8 cellular contexts compared by ENCODE assay signal in genomic region chr4:40550900-40551546, GRCh38.
A peak's percentile ranks its signal among the peaks of the same experiment; 100 is the strongest.
DNase-seq lines count a peak whose midpoint lies in the region; ATAC-seq and TF ChIP-seq lines count a peak whose summit lies in the region.

No MANE protein-coding gene starts in this region.

- H3K36me3 Mint-ChIP-seq in dendritic cell treated with granulocyte-macrophage colony-stimulating factor and Interleukin-4, amounts not matched to agents 40 ng/mL and 50 ng/mL, for 4 days (ENCODE audit: low read depth), result peaks cover 73% of the 10 kb centered on the region

- no peak overlapping the region for H4K91ac ChIP-seq in neuronal stem cell (ENCODE audit: low read depth, low read length, poor library complexity)

- no peaks in the 10 kb centered on the region for H3K9me3 ChIP-seq in Peyer's patch
- no peaks in the 10 kb centered on the region for H3K9me3 ChIP-seq in mucosa of rectum (ENCODE audit: control insufficient read depth in 2 of 2, low read length in 2 of 2)
- no peaks in the 10 kb centered on the region for H3K9me3 ChIP-seq in neuronal stem cell (replicated peaks in 1 of 2; ENCODE audit: control insufficient read depth in 2 of 2, insufficient read depth in 1 of 2, low read depth in 1 of 2, low read length in 2 of 2)

- no peak for TF ChIP-seq POLR2A in Peyer's patch (IDR thresholded peaks at IDR 0.05)

- H2BK5ac ChIP-seq in neuronal stem cell (ENCODE audit: low read length), result no peak overlapping the region

- H3K27ac ChIP-seq in Peyer's patch, result peak overlapping the region; percentile 51 to 76 (median 61)
- peak overlapping the region; percentile 80 to 85 for H3K27ac ChIP-seq in mucosa of rectum (ENCODE audit: low read depth in 2 of 2, low read length in 2 of 2)
- H3K27ac ChIP-seq in neuronal stem cell (replicated peaks; ENCODE audit: low read length), result no peak overlapping the region

- intact Hi-C loops in dendritic cell treated with granulocyte-macrophage colony-stimulating factor and Interleukin-4, amounts not matched to agents 40 ng/mL and 50 ng/mL, for 4 days (cut with micrococcal nuclease), result loop anchor here (5.0 kb wide), 1 partner anchor 171 kb away; no protein-coding TSS in a partner anchor

- no peaks in the 10 kb centered on the region for H3K27me3 ChIP-seq in Peyer's patch
- no peaks in the 10 kb centered on the region for H3K27me3 ChIP-seq in mucosa of rectum (ENCODE audit: control insufficient read depth in 2 of 2, insufficient read depth in 2 of 2, low read length in 2 of 2)
- no peaks in the 10 kb centered on the region for H3K27me3 ChIP-seq in neuronal stem cell (ENCODE audit: control insufficient read depth in 3 of 3, insufficient read depth in 3 of 3, low read depth in 1 of 3, low read length in 3 of 3)

- H3K4ac ChIP-seq in neuronal stem cell (ENCODE audit: low read length), result no peak overlapping the region

- peak overlapping the region; percentile 0 to 40 (median 31) for H3K4me3 ChIP-seq in Peyer's patch
- H3K4me3 ChIP-seq in mucosa of rectum (ENCODE audit: low read length in 2 of 2), result peak overlapping the region; percentile 67 to 74
- H3K4me3 ChIP-seq in neuronal stem cell (ENCODE audit: low read length in 2 of 2), result no peak overlapping the region

- no peak overlapping the region for H3K18ac ChIP-seq in neuronal stem cell (ENCODE audit: low read length)

- peak overlapping the region; percentile 79 for H3K4me3 Mint-ChIP-seq in dendritic cell treated with granulocyte-macrophage colony-stimulating factor and Interleukin-4, amounts not matched to agents 40 ng/mL and 50 ng/mL, for 4 days

- H3K4me1 ChIP-seq in Peyer's patch (peaks cover 0 to 43% (median 0%) of the 10 kb centered on the region in 4 donors), mucosa of rectum (ENCODE audit: control insufficient read depth in 2 of 2, insufficient read depth in 2 of 2, low read length in 2 of 2) (peaks cover 28 to 42% of the 10 kb centered on the region in 2 donors), neuronal stem cell (ENCODE audit: control insufficient read depth in 2 of 2, insufficient read depth in 1 of 2, low read depth in 1 of 2, low read length in 2 of 2) (no peaks in the 10 kb centered on the region)

- peaks cover 92% of the 10 kb centered on the region for H3K4me1 Mint-ChIP-seq in dendritic cell treated with granulocyte-macrophage colony-stimulating factor and Interleukin-4, amounts not matched to agents 40 ng/mL and 50 ng/mL, for 4 days (ENCODE audit: low read depth)

- H3K79me1 ChIP-seq in neuronal stem cell (ENCODE audit: low read depth, low read length), result no peaks in the 10 kb centered on the region

- TF ChIP-seq CTCF in Peyer's patch (IDR thresholded peaks at IDR 0.05), result peak; percentile 6 to 64 (median 39)

- no peak overlapping the region for H4K8ac ChIP-seq in neuronal stem cell (ENCODE audit: low read depth, low read length)

- H3K14ac ChIP-seq in neuronal stem cell (ENCODE audit: low read length), result no peak overlapping the region

- DNase-seq in NCI-H146 treated with DMSO at 0.1 percent for 48 hours (lab: John Stamatoyannopoulos, UW; ENCODE audit: unreplicated experiment) (peak; percentile 9), NCI-H146 (lab: John Stamatoyannopoulos, UW) (no peak), Peyer's patch (peak in 2 of 3 donors; percentile 50 to 59), neuronal stem cell (ENCODE audit: low spot score) (no peak)

- H2BK12ac ChIP-seq in neuronal stem cell (ENCODE audit: low read length), result no peak overlapping the region

- WGBS in neuronal stem cell (ENCODE audit: extremely low coverage in 2 of 2, insufficient read length in 2 of 2, insufficient replicate concordance in 1 of 2), 2 donors, result no CpG with 5 or more reads among the region's 5 CpGs

- no peaks in the 10 kb centered on the region for H3K27me3 Mint-ChIP-seq in dendritic cell treated with granulocyte-macrophage colony-stimulating factor and Interleukin-4, amounts not matched to agents 40 ng/mL and 50 ng/mL, for 4 days

- H3K27ac Mint-ChIP-seq in dendritic cell treated with granulocyte-macrophage colony-stimulating factor and Interleukin-4, amounts not matched to agents 40 ng/mL and 50 ng/mL, for 4 days, result peak overlapping the region; percentile 92

- no peaks in the 10 kb centered on the region for H3K9me3 Mint-ChIP-seq in dendritic cell treated with granulocyte-macrophage colony-stimulating factor and Interleukin-4, amounts not matched to agents 40 ng/mL and 50 ng/mL, for 4 days

- no peak overlapping the region for H3K23ac ChIP-seq in neuronal stem cell (ENCODE audit: low read depth, low read length, poor library complexity)

- ATAC-seq in GM19438 (IDR thresholded peaks at IDR 0.05; ENCODE audit: low read depth, unreplicated experiment) (peak; percentile 81), HG03457 (IDR thresholded peaks at IDR 0.05; ENCODE audit: unreplicated experiment) (peak; percentile 69)

- H2BK120ac ChIP-seq in neuronal stem cell (ENCODE audit: low read depth, low read length), result no peak overlapping the region

- no peak overlapping the region for H2AK5ac ChIP-seq in neuronal stem cell (ENCODE audit: low read depth, low read length)

- H3K36me3 ChIP-seq in Peyer's patch (no peaks in the 10 kb centered on the region), mucosa of rectum (ENCODE audit: control insufficient read depth in 2 of 2, insufficient read depth in 2 of 2, low read length in 2 of 2) (no peaks in the 10 kb centered on the region), neuronal stem cell (replicated peaks in 1 of 2; ENCODE audit: control insufficient read depth in 2 of 2, insufficient read depth in 2 of 2, low read length in 2 of 2) (no peaks in the 10 kb centered on the region)

- H3K9ac ChIP-seq in mucosa of rectum (ENCODE audit: low read depth in 1 of 2, low read length in 2 of 2), result peak overlapping the region; percentile 68 to 72
- H3K9ac ChIP-seq in neuronal stem cell (ENCODE audit: low read depth, low read length, poor library complexity), result no peak overlapping the region

- H2BK15ac ChIP-seq in neuronal stem cell (ENCODE audit: low read length), result no peak overlapping the region

- H3K4me2 ChIP-seq in neuronal stem cell (ENCODE audit: insufficient read depth, low read length, poor library complexity, severe bottlenecking), result no peak overlapping the region

- H2AFZ ChIP-seq in neuronal stem cell (ENCODE audit: low read length), result no peak overlapping the region

Comparison
In these comparisons a context has a peak if more than half of its experiments do, and no peak if none do; other contexts are left out.
1. DNase-seq: peak in NCI-H146 treated with DMSO at 0.1 percent for 48 hours (single experiment) and Peyer's patch (2 of 3); none in NCI-H146 (single experiment) and neuronal stem cell (single experiment).
2. H3K4me3 ChIP-seq: peak in Peyer's patch (4 of 4) and mucosa of rectum (2 of 2); none in neuronal stem cell (0 of 2).